14 cellular contexts compared by ENCODE assay signal in genomic region chr12:33988888-33989287, GRCh38. TPM values are rescaled to one million over a fixed set of nuclear protein-coding genes. Genes with fewer than 3 reads are reported as not detected.
DNase-seq lines count a peak whose midpoint lies in the region; ATAC-seq and TF ChIP-seq lines count a peak whose summit lies in the region.
"Had no signal": no experiment of that assay in that cellular context is flagged by ENCODE, and none has a peak within 500 bp of the region (broad histone marks: within the 10 kb centered on the region; RNA-seq: fewer than 3 reads in every experiment).

No MANE protein-coding gene starts in this region.

- no peak for TF ChIP-seq CTCF in brain microvascular endothelial cell (IDR thresholded peaks at IDR 0.05; ENCODE audit: low read depth, low read length, missing control alignments)

- no peak for ATAC-seq in GM18909 (IDR thresholded peaks at IDR 0.05; ENCODE audit: poor library complexity, unreplicated experiment)

- H3K27ac ChIP-seq in brain microvascular endothelial cell: no peak overlapping the region

- no peak overlapping the region for H3K4me3 ChIP-seq in brain microvascular endothelial cell (ENCODE audit: low read depth, low read length)

- peak; percentile 36 for DNase-seq in A172 (ENCODE audit: low spot score)
- peak; percentile 89 for DNase-seq in HT1080 (ENCODE audit: low read depth)
- peak; percentile 71 for DNase-seq in dermis blood vessel endothelial cell
- DNase-seq in left kidney (ENCODE audit: low read depth, low spot score): peak; percentile 1
- DNase-seq in DMS153 treated with DMSO at 0.1 percent for 48 hours (lab: John Stamatoyannopoulos, UW; ENCODE audit: unreplicated experiment): no peak
- no peak for DNase-seq in dedifferentiated amniotic fluid mesenchymal stem cell (ENCODE audit: extremely low spot score)
- no peak for DNase-seq in brain microvascular endothelial cell
- DNase-seq: CD4-positive, CD25-positive, alpha-beta regulatory T cell; H9; NCI-H1436 treated with DMSO at 0.1 percent for 48 hours; NCI-H2081 treated with DMSO at 0.1 percent for 48 hours; NCI-H446 treated with DMSO at 0.1 percent for 48 hours; NCI-H774 had no signal

- in situ Hi-C loops in brain microvascular endothelial cell (cut with HindIII; ENCODE audit: low pct_ligation_motif_present, low sequenced_read_pairs): no loop called here

- H3K27me3 ChIP-seq in brain microvascular endothelial cell (replicated peaks): no peaks in the 10 kb centered on the region

- H3K36me3 ChIP-seq in brain microvascular endothelial cell (replicated peaks): no peaks in the 10 kb centered on the region

RNA-seq across cellular contexts. Expression of gene ALG10, which starts 33.4 kb away (rescaled TPM):
- total RNA-seq in A172 (2014; rRNA removed; shearing (Covaris generic)): 8.4 and 10.9 TPM in 2 replicates
- 15.6 and 27.5 TPM in 2 replicates for total RNA-seq in HT1080 (2014; rRNA removed; shearing (Covaris generic))
- 5.7 and 8.8 TPM in 2 replicates for polyA plus RNA-seq in HT1080 (2015; cell fraction: cytosol; rRNA removed)
- polyA plus RNA-seq in HT1080 (2015; cell fraction: nucleus; rRNA removed): 22.7 and 22.8 TPM in 2 replicates
- total RNA-seq in dermis blood vessel endothelial cell: 12.9 and 13.7 TPM in 2 replicates

Comparison
In these comparisons a context has a peak if more than half of its experiments do, and no peak if none do; other contexts are left out.
1. DNase-seq: peak in A172 (single experiment), HT1080 (single experiment), dermis blood vessel endothelial cell (single experiment) and left kidney (single experiment); none in DMS153 treated with DMSO at 0.1 percent for 48 hours (single experiment), dedifferentiated amniotic fluid mesenchymal stem cell (single experiment) and brain microvascular endothelial cell (single experiment).